In the genomic region with DNA sequence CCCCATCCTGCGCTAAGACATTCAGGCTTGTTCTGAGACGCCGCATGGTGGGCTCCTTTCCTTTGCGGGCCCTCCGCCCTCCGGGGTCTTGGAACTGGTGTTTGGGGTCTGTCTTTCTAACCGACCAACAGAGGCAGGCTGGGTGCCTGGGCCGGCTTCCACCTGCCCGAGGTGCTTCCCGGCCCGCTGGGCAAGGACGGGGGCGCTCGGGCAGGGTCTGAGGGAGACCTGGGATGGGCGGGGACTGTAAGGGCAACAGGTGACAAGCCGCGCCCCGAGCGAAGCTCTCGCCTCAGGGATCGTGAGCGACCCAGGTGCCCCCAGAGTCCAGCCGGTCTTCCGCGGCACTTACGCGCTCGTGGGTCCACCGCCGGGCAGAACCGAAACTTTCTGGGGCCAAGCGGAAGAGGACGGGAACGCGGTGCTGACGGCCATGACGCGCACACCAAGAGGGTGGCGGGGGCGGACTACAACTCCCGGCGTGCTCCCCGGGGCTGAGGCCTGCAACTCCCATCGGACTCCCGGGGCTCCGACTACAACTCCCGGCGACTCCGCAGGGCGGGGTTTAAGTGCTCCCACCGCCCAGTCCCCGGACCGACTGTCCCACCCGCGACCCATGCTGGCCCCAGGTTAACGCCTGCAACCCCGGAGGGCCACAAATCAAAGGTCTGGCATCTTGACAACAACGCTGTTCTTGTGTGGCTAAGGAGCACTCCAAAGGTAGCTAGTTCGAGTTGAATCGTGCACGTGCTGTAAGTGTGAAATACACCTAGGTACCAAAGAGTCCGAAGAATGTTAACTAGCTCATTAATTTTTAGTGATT, we compare ENCODE assay signal across 8 cellular contexts.
DNase-seq lines count a peak whose midpoint lies in the region; ATAC-seq lines count a peak whose summit lies in the region.

A gene (minus strand): TSS at position 455 of the 823 bp plus-strand sequence. CDS start 10,914 bp downstream, outside the sequence.

- peak; percentile 85 for ATAC-seq in GM19043 (IDR thresholded peaks at IDR 0.05; ENCODE audit: low read depth, unreplicated experiment)
- peak; percentile 94 for ATAC-seq in HG03354 (IDR thresholded peaks at IDR 0.05; ENCODE audit: poor library complexity, severe bottlenecking, unreplicated experiment)

- DNase-seq in Ammon's horn (ENCODE audit: low spot score) (peak; percentile 95), NCI-H526 treated with DMSO at 0.1 percent for 48 hours (lab: John Stamatoyannopoulos, UW) (peak; percentile 75), dedifferentiated amniotic fluid mesenchymal stem cell (ENCODE audit: extremely low spot score) (peak; percentile 88), left kidney (ENCODE audit: low read depth, low spot score) (peak; percentile 97)
- peak; percentile 85 for DNase-seq in activated CD4-positive, alpha-beta T cell treated with anti-CD3 and anti-CD28 coated beads, Interleukin-2, amount 50 U/mL, for 1 hour
- peak; percentile 90 to 92 for DNase-seq in stimulated activated CD4-positive, alpha-beta T cell treated with anti-CD3 and anti-CD28 coated beads, Interleukin-2, amount 100 ng/mL, for 24 hours

Comparison
In these comparisons a context has a peak if more than half of its experiments do, and no peak if none do; other contexts are left out.
1. Peak in every context shown above with its lines: DNase-seq and ATAC-seq.